ENCODE assay signal across 18 cellular contexts in the genomic region with DNA sequence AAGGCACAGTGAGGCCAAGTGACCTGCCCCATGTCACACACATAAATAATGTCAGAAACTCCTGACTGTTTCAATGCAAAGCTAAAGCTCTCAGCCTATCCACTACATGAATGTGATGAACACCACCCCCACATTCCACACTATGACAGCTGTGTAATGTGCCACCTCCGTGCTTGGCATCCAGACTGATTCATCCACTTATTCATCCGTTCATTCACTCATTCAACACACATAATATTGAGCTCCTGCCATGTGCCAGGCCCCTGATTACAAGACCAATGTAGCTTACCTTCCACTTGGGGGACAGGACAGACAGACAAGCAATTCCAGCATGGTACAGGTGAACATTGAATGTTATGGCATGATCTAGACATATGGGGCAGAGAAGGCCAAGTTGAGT. TPM values are rescaled to one million over a fixed set of nuclear protein-coding genes. Genes with fewer than 3 reads are reported as not detected.
DNase-seq lines count a peak whose midpoint lies in the region.
"Had no signal": no experiment of that assay in that cellular context is flagged by ENCODE, and none has a peak within 500 bp of the region (broad histone marks: within the 10 kb centered on the region; RNA-seq: fewer than 3 reads in every experiment).

No MANE protein-coding gene starts in this region.

- intact Hi-C loops in head of caudate nucleus (cut with DNase I): no loop called here

- DNase-seq in HT1080 (ENCODE audit: low read depth) (peak; percentile 49), SW480 (ENCODE audit: low spot score) (peak; percentile 23), head of caudate nucleus (peak in 37 of 42 donors; percentile 11 to 90 (median 55)), superior temporal gyrus (ENCODE audit: extremely low spot score) (peak; percentile 64), DMS79 treated with DMSO at 0.1 percent for 48 hours (lab: John Stamatoyannopoulos, UW) (no peak), NCI-H446 treated with DMSO at 0.1 percent for 48 hours (lab: John Stamatoyannopoulos, UW) (no peak), germinal center (ENCODE audit: low spot score) (no peak)
- DNase-seq: activated naive CD8-positive, alpha-beta T cell treated with anti-CD3 and anti-CD28 coated beads, Interleukin-2, amount 50 U/mL, for 24 hours; activated T-cell treated with anti-CD3 and anti-CD28 coated beads, Interleukin-2, amount 50 U/mL, for 72 hours; heart right ventricle; immature natural killer cell; MM.1S; naive thymus-derived CD4-positive, alpha-beta T cell; NCI-H187; Right ventricle myocardium superior had no signal

RNA-seq across cellular contexts. Expression of a gene that starts 46.2 kb away (rescaled TPM):
- total RNA-seq in HT1080 (2014; rRNA removed; shearing (Covaris generic)): 0.70 and 1.1 TPM in 2 replicates
- 0.94 and 1.7 TPM in 2 replicates for polyA plus RNA-seq in HT1080 (2015; cell fraction: cytosol; rRNA removed)
- polyA plus RNA-seq in HT1080 (2015; cell fraction: nucleus; rRNA removed): 0.91 and 1.8 TPM in 2 replicates
- total RNA-seq: activated T-cell treated with anti-CD3 and anti-CD28 coated beads, Interleukin-2, amount 50 U/mL, for 72 hours; cardiac muscle cell; lung microvascular endothelial cell; T-helper 1 cell treated with Interleukin-12 subunit alpha and Interleukin-12 subunit beta and Interleukin-4 antibody, amounts not matched to agents 30 ng/mL and 1 ng/mL, for 36 hours had no signal
- polyA plus RNA-seq: immature natural killer cell; naive thymus-derived CD4-positive, alpha-beta T cell had no signal

Comparison
In these comparisons a context has a peak if more than half of its experiments do, and no peak if none do; other contexts are left out.
1. DNase-seq: peak in HT1080 (single experiment), SW480 (single experiment), head of caudate nucleus (37 of 42) and superior temporal gyrus (single experiment); none in DMS79 treated with DMSO at 0.1 percent for 48 hours (single experiment), NCI-H446 treated with DMSO at 0.1 percent for 48 hours (single experiment) and germinal center (single experiment).